Comparison of ENCODE assay signal across 1 cellular context in the genomic region with DNA sequence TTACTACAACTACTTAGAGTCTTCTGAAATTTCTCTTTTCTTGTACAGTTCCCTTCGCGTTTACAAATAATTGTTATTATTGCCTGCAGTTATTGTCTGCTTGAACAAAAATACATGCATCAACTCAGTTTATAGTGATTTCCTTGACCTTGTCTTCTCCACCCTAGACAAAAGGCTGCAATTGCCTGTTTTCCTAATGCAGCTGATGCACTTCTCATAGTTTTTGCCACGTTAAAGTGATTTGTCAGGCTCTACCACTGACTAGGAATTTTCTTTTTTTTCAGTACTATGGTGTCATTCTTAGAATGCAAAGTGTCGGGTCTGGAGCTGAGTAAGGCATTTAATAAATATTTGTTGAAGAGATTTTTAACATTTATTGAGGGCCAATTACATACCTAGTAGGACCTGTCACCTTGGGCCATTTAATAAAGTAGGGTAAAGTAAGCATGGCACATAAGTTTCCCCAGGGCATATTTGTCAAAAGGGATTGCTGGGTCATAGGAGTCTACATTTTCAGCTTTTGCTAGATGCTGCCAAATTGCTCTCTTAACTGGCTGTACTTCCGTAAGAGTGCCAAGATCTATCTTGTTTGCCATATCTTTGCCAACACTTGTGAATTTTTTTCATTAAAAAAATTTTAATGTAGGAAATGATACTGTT.
TF ChIP-seq lines count a peak whose summit lies in the region.

No MANE protein-coding gene starts in this region.

TF ChIP-seq in HepG2, 621 proteins besides CTCF, POLR2A, EP300 and RAD21:
- TF ChIP-seq RBM22 (optimal IDR thresholded peaks at IDR 0.05; ENCODE audit: low read length) (peak; percentile 79), PAF1 (CRISPR knock-in tag; IDR thresholded peaks at IDR 0.05) (peak; percentile 77; the same call in 1 of the 2 replicates), ZNF431 (CRISPR knock-in tag; IDR thresholded peaks at IDR 0.05; ENCODE audit: borderline replicate concordance, low read depth) (no peak), BCL6 (CRISPR knock-in tag; IDR thresholded peaks at IDR 0.05) (peak; percentile 42; the same call in 1 of the 2 replicates), JARID2 (CRISPR knock-in tag; IDR thresholded peaks at IDR 0.05; ENCODE audit: insufficient replicate concordance) (no peak), TOPORS (CRISPR knock-in tag; IDR thresholded peaks at IDR 0.05) (0 out of 2 replicates have a peak, but pooled peaks have one; percentile 3), ATRX (CRISPR knock-in tag; IDR thresholded peaks at IDR 0.05; ENCODE audit: borderline replicate concordance) (no peak)
- TF ChIP-seq, protein P1, sequence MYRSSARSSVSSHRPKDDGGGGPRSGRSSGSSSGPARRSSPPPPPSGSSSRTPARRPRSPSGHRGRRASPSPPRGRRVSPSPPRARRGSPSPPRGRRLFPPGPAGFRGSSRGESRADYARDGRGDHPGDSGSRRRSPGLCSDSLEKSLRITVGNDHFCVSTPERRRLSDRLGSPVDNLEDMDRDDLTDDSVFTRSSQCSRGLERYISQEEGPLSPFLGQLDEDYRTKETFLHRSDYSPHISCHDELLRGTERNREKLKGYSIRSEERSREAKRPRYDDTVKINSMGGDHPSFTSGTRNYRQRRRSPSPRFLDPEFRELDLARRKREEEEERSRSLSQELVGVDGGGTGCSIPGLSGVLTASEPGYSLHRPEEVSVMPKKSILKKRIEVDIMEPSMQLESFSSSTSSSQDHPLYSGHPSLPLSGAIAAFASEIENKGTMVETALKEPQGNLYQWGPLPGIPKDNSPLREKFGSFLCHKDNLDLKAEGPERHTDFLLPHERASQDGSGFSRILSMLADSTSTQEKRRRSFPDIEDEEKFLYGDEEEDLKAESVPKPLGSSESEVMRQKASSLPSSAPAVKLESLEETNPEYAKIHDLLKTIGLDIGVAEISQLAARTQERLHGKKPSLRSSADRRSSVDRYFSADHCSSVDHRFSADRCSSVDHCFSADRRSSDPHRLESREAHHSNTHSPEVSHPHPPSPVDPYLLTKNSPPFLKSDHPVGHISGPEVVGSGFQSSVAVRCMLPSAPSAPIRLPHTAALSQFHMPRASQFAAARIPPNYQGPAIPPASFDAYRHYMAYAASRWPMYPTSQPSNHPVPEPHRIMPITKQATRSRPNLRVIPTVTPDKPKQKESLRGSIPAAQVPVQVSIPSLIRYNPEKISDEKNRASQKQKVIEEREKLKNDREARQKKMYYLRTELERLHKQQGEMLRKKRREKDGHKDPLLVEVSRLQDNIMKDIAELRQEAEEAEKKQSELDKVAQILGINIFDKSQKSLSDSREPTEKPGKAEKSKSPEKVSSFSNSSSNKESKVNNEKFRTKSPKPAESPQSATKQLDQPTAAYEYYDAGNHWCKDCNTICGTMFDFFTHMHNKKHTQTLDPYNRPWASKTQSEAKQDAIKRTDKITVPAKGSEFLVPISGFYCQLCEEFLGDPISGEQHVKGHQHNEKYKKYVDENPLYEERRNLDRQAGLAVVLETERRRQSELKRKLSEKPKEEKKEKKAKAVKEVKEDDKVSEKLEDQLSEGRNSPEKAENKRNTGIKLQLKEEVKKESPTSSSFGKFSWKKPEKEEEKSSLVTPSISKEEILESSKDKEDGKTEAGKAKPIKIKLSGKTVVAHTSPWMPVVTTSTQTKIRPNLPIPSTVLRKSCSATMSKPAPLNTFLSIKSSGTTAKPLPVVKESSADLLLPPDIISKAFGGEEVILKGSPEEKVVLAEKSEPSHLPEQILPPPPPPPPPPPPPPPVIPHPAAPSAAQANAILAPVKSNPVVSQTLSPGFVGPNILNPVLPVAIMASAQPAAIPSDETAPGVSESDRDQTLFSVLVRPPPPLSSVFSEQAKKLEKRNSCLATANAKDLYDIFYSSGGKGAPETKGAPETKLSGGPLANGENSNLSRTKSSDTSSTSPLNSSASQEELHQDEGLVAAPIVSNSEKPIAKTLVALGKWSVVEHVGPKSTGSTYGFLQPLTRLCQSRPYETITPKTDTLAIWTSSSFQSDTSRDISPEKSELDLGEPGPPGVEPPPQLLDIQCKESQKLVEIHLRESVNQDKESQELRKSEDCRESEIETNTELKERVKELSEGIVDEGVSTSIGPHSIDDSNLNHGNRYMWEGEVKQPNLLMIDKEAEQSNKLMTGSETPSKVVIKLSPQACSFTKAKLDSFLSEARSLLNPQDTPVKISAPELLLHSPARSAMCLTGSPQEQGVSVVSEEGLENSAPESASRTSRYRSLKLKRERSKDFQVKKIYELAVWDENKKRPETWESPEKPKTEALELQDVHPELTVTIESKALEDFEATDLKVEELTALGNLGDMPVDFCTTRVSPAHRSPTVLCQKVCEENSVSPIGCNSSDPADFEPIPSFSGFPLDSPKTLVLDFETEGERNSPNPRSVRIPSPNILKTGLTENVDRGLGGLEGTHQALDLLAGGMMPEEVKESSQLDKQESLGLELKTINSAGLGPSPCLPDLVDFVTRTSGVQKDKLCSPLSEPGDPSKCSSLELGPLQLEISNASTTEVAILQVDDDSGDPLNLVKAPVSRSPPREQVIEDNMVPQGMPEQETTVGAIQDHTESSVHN (CRISPR knock-in tag; IDR thresholded peaks at IDR 0.05), result no peak
